In genomic region chr7:26151650-26151952, GRCh38 we compare ENCODE assay signal across 8 cellular contexts. TPM values are rescaled to one million over a fixed set of nuclear protein-coding genes. Genes with fewer than 3 reads are reported as not detected.
DNase-seq lines count a peak whose midpoint lies in the region; ATAC-seq lines count a peak whose summit lies in the region.

No MANE protein-coding gene starts in this region.

- H3K4me1 Mint-ChIP-seq in T-helper 2 cell treated with Interferon-gamma antibody and Interleukin-4, amounts not matched to agents 5 μg/mL and 100 μg/mL, for 36 hours (ENCODE audit: low read depth): peaks cover 40% of the 10 kb centered on the region
- H3K4me1 Mint-ChIP-seq in activated CD8-positive, alpha-beta T cell treated with anti-CD3 and anti-CD28 coated beads, Interleukin-2, amount 10 ng/mL, durations not matched to agents 7 days and 5 days (ENCODE audit: low read depth): peaks cover 59% of the 10 kb centered on the region
- peaks cover 46% of the 10 kb centered on the region for H3K4me1 Mint-ChIP-seq in stimulated activated naive CD8-positive, alpha-beta T cell treated with anti-CD3 and anti-CD28 coated beads, Interleukin-15, amount 100 ng/mL, for 72 hours

- H3K9me3 Mint-ChIP-seq in T-helper 2 cell treated with Interferon-gamma antibody and Interleukin-4, amounts not matched to agents 5 μg/mL and 100 μg/mL, for 36 hours: no peaks in the 10 kb centered on the region
- no peaks in the 10 kb centered on the region for H3K9me3 Mint-ChIP-seq in activated CD8-positive, alpha-beta T cell treated with anti-CD3 and anti-CD28 coated beads, Interleukin-2, amount 10 ng/mL, durations not matched to agents 7 days and 5 days (ENCODE audit: insufficient read depth)
- no peaks in the 10 kb centered on the region for H3K9me3 Mint-ChIP-seq in stimulated activated naive CD8-positive, alpha-beta T cell treated with anti-CD3 and anti-CD28 coated beads, Interleukin-15, amount 100 ng/mL, for 72 hours

- no peaks in the 10 kb centered on the region for H3K27me3 Mint-ChIP-seq in T-helper 2 cell treated with Interferon-gamma antibody and Interleukin-4, amounts not matched to agents 5 μg/mL and 100 μg/mL, for 36 hours (ENCODE audit: low read depth)
- no peaks in the 10 kb centered on the region for H3K27me3 Mint-ChIP-seq in activated CD8-positive, alpha-beta T cell treated with anti-CD3 and anti-CD28 coated beads, Interleukin-2, amount 10 ng/mL, durations not matched to agents 7 days and 5 days (ENCODE audit: low read depth)
- no peaks in the 10 kb centered on the region for H3K27me3 Mint-ChIP-seq in stimulated activated naive CD8-positive, alpha-beta T cell treated with anti-CD3 and anti-CD28 coated beads, Interleukin-15, amount 100 ng/mL, for 72 hours

- H3K27ac Mint-ChIP-seq in T-helper 2 cell treated with Interferon-gamma antibody and Interleukin-4, amounts not matched to agents 5 μg/mL and 100 μg/mL, for 36 hours: peak overlapping the region; percentile 91
- peak overlapping the region; percentile 98 for H3K27ac Mint-ChIP-seq in activated CD8-positive, alpha-beta T cell treated with anti-CD3 and anti-CD28 coated beads, Interleukin-2, amount 10 ng/mL, durations not matched to agents 7 days and 5 days
- peak overlapping the region; percentile 91 to 97 for H3K27ac Mint-ChIP-seq in stimulated activated naive CD8-positive, alpha-beta T cell treated with anti-CD3 and anti-CD28 coated beads, Interleukin-15, amount 100 ng/mL, for 72 hours

- H3K4me3 Mint-ChIP-seq in T-helper 2 cell treated with Interferon-gamma antibody and Interleukin-4, amounts not matched to agents 5 μg/mL and 100 μg/mL, for 36 hours: peak overlapping the region; percentile 89
- H3K4me3 Mint-ChIP-seq in activated CD8-positive, alpha-beta T cell treated with anti-CD3 and anti-CD28 coated beads, Interleukin-2, amount 10 ng/mL, durations not matched to agents 7 days and 5 days: peak overlapping the region; percentile 89
- peak overlapping the region; percentile 84 to 88 for H3K4me3 Mint-ChIP-seq in stimulated activated naive CD8-positive, alpha-beta T cell treated with anti-CD3 and anti-CD28 coated beads, Interleukin-15, amount 100 ng/mL, for 72 hours

- DNase-seq in T-helper 2 cell treated with Interferon-gamma antibody and Interleukin-4, amounts not matched to agents 5 μg/mL and 100 μg/mL, for 36 hours (ENCODE audit: low spot score): no peak
- DNase-seq in T-helper 2 cell: no peak
- no peak for DNase-seq in activated CD8-positive, alpha-beta T cell treated with anti-CD3 and anti-CD28 coated beads, Interleukin-2, amount 10 ng/mL, durations not matched to agents 7 days and 5 days
- peak; percentile 19 for DNase-seq in islet precursor cell
- DNase-seq in stimulated activated naive CD8-positive, alpha-beta T cell treated with anti-CD3 and anti-CD28 coated beads, Interleukin-15, amount 100 ng/mL, for 72 hours: no peak

- POLR2A ChIA-PET in activated CD8-positive, alpha-beta T cell treated with anti-CD3 and anti-CD28 coated beads, Interleukin-2, amount 10 ng/mL, durations not matched to agents 7 days and 5 days (lab: Charles Lee): interaction anchor here (0.8 to 4.0 kb wide), 20 partner anchors 10 to 218 kb away, joined by 3 to 39 read pairs (median 6); partner anchors contain the start of genes CBX3 and HNRNPA2B1

- H3K36me3 Mint-ChIP-seq in T-helper 2 cell treated with Interferon-gamma antibody and Interleukin-4, amounts not matched to agents 5 μg/mL and 100 μg/mL, for 36 hours (ENCODE audit: low read depth): peaks cover 4% of the 10 kb centered on the region
- H3K36me3 Mint-ChIP-seq in activated CD8-positive, alpha-beta T cell treated with anti-CD3 and anti-CD28 coated beads, Interleukin-2, amount 10 ng/mL, durations not matched to agents 7 days and 5 days (ENCODE audit: low read depth): no peaks in the 10 kb centered on the region

- no peak for ATAC-seq in activated CD8-positive, alpha-beta T cell treated with anti-CD3 and anti-CD28 coated beads, Interleukin-2, amount 10 ng/mL, durations not matched to agents 7 days and 5 days
- ATAC-seq in stimulated activated naive CD8-positive, alpha-beta T cell treated with anti-CD3 and anti-CD28 coated beads, Interleukin-15, amount 100 ng/mL, for 72 hours: no peak
- ATAC-seq in GM18517 (IDR thresholded peaks at IDR 0.05; ENCODE audit: unreplicated experiment): no peak
- ATAC-seq in HG02642 (IDR thresholded peaks at IDR 0.05; ENCODE audit: poor library complexity, unreplicated experiment): no peak
- no peak for ATAC-seq in GM19035 (IDR thresholded peaks at IDR 0.05; ENCODE audit: unreplicated experiment)

- CTCF ChIA-PET in activated CD8-positive, alpha-beta T cell treated with anti-CD3 and anti-CD28 coated beads, Interleukin-2, amount 10 ng/mL, durations not matched to agents 7 days and 5 days (lab: Charles Lee): interaction anchor here (0.9 to 3.9 kb wide), 18 partner anchors 10 to 349 kb away, joined by 3 to 57 read pairs (median 4); no protein-coding TSS in a partner anchor

RNA-seq across cellular contexts. Expression of gene NFE2L3, which starts 0.4 kb away (rescaled TPM):
- 10 to 100 TPM in 1 of 2 experiments, 1 to 10 TPM in 1; 9.7 to 10.4 TPM for total RNA-seq in activated CD8-positive, alpha-beta T cell treated with anti-CD3 and anti-CD28 coated beads, Interleukin-2, amount 10 ng/mL, durations not matched to agents 7 days and 5 days

RNA-seq across cellular contexts. Expression of gene HNRNPA2B1, which starts 48.9 kb away (rescaled TPM):
- 100 to 1,000 TPM; 882 to 899 TPM for total RNA-seq in activated CD8-positive, alpha-beta T cell treated with anti-CD3 and anti-CD28 coated beads, Interleukin-2, amount 10 ng/mL, durations not matched to agents 7 days and 5 days

RNA-seq across cellular contexts. Expression of gene CBX3, which starts 49.9 kb away (rescaled TPM):
- 100 to 1,000 TPM; 254 to 269 TPM for total RNA-seq in activated CD8-positive, alpha-beta T cell treated with anti-CD3 and anti-CD28 coated beads, Interleukin-2, amount 10 ng/mL, durations not matched to agents 7 days and 5 days
